Comparison of ENCODE assay signal across 17 cellular contexts in the genomic region with DNA sequence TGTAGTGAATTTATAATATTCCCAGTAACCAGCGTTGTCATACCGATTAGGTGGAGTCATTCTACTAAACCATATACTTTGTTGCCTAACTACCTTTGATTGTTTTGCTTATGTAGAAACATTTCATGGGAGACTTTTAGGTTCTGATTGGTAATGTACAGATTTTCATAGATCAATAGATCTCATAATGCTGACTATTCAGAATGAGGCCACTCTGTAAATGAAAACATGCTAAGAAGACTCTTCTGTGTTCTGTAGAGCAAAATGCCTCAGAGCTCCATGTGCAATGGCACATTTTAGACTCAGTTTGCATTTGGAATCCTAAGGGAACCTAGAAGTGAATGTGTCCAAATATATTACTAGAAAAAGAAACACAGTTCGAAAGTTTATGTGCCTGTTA.
"Had no signal": no experiment of that assay in that cellular context is flagged by ENCODE, and none has a peak within 500 bp of the region (broad histone marks: within the 10 kb centered on the region; RNA-seq: fewer than 3 reads in every experiment).

No MANE protein-coding gene starts in this region.

- H3K9me3 ChIP-seq: lower lobe of right lung, neutrophil, transverse colon had no signal

- ATAC-seq: lower lobe of right lung, right cardiac atrium, SK-N-SH treated with all-trans-retinoic acid at 6 μM for 48 hours had no signal

- H3K4me2 ChIP-seq: smooth muscle cell had no signal

- H3K9me3 Mint-ChIP-seq: brain, mesothelial cell of epicardium had no signal

- H3K27me3 Mint-ChIP-seq: brain had no signal

- H3K27ac Mint-ChIP-seq: mesothelial cell of epicardium had no signal

- H3K4me3 ChIP-seq: lower lobe of right lung, smooth muscle cell, transverse colon had no signal

- H3K4me3 Mint-ChIP-seq: mesothelial cell of epicardium had no signal

- DNase-seq: activated CD4-positive, alpha-beta T cell treated with anti-CD3 and anti-CD28 coated beads, Interleukin-2, amount 50 U/mL, for 48 hours; activated CD4-positive, CD25-positive, alpha-beta regulatory T cell; activated gamma-delta T cell treated with Interleukin-2 at 50 U/mL for 16 hours; amniotic stem cell; dermis blood vessel endothelial cell; hippocampal formation; kidney glomerular epithelial cell; lower lobe of right lung; right cardiac atrium; substantia nigra; T-helper 2 cell; transverse colon had no signal

- H3K27ac ChIP-seq: lower lobe of right lung, neutrophil, transverse colon had no signal

- H3K27me3 ChIP-seq: neutrophil, transverse colon had no signal
